Comparison of ENCODE assay signal across 1 cellular context in genomic region chr1:9201421-9202239, GRCh38.
TF ChIP-seq lines count a peak whose summit lies in the region.

No MANE protein-coding gene starts in this region.

TF ChIP-seq in HepG2, 621 proteins besides CTCF, POLR2A, EP300 and RAD21 (continued from another document):
- TF ChIP-seq TGIF2 (CRISPR knock-in tag; IDR thresholded peaks at IDR 0.05) (no peak), ZKSCAN1 (IDR thresholded peaks at IDR 0.05; ENCODE audit: low read length) (no peak), ZNF557 (CRISPR knock-in tag; IDR thresholded peaks at IDR 0.05) (no peak), ZNF33A (CRISPR knock-in tag; IDR thresholded peaks at IDR 0.05; ENCODE audit: borderline replicate concordance) (no peak), EZH2 (conservative IDR thresholded peaks at IDR 0.05; ENCODE audit: low read depth, low read length) (0 out of 2 replicates have a peak, but pooled peaks have one; percentile 65), ZFP91 (CRISPR knock-in tag; IDR thresholded peaks at IDR 0.05; ENCODE audit: borderline replicate concordance) (peak; percentile 68; the same call in 1 of the 2 replicates), REST (IDR thresholded peaks at IDR 0.05; ENCODE audit: borderline replicate concordance in 1 of 2, low read depth in 1 of 2, low read length in 2 of 2) (no peak)
- TF ChIP-seq, protein P1, sequence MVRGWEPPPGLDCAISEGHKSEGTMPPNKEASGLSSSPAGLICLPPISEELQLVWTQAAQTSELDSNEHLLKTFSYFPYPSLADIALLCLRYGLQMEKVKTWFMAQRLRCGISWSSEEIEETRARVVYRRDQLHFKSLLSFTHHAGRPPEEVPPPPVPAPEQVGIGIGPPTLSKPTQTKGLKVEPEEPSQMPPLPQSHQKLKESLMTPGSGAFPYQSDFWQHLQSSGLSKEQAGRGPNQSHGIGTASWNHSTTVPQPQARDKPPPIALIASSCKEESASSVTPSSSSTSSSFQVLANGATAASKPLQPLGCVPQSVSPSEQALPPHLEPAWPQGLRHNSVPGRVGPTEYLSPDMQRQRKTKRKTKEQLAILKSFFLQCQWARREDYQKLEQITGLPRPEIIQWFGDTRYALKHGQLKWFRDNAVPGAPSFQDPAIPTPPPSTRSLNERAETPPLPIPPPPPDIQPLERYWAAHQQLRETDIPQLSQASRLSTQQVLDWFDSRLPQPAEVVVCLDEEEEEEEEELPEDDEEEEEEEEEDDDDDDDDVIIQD (CRISPR knock-in tag; IDR thresholded peaks at IDR 0.05; ENCODE audit: low read depth) = no peak
